7 cellular contexts compared by ENCODE assay signal in the genomic region with DNA sequence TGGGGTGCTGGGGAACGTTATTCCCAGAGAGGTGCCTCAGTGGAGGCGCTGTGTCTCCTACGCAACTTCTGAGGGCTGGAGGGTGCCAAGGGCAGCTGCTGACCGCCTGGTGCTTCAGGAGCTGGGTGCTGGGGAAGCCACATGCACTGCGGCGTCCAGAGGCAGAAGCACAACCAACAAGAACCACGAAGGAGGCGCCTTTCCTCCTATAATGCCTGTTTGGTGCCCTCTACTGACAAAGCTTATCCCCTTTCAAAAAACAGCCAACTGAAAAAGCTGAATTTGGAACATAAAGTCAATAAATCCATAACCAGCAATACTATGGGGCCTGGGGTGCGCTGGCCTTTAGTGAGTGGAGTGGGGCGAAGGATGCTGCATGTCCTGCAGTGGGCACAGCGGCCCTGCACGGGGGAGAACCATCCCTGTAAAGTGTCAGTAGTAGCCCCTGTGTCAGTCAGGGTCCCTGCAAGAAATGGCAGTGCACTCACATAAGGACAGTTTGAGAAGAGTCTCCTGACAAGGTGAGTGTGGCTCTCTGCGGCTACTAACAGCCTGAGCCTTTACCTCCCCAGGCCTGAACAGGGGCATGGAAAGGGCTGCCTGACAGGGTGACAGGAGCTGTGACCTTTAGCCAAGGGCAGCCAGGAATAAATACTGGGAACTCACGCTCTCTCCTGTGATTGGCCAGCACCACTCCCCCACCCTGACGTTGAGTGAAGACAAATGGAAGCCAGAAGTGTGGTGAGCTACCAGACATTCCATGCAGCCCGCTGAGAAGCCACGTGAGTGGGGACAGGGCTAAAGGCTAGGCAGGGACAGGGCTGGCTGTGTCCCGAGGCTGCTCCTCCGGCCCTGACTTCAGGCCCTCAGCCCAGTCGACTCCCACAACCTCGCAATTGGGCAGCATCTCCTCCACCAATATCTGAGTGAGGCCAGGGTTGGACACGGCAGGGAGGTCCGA. TPM values are rescaled to one million over a fixed set of nuclear protein-coding genes. Genes with fewer than 3 reads are reported as not detected.
DNase-seq lines count a peak whose midpoint lies in the region; ATAC-seq and TF ChIP-seq lines count a peak whose summit lies in the region.

No MANE protein-coding gene starts in this region.

- H3K9me3 ChIP-seq in endodermal cell (ENCODE audit: control insufficient read depth, low read length): no peaks in the 10 kb centered on the region

- no peaks in the 10 kb centered on the region for H3K27me3 ChIP-seq in endodermal cell (ENCODE audit: control insufficient read depth, insufficient read depth, low read length, poor library complexity, severe bottlenecking)

- no peak for ATAC-seq in HG02571 (IDR thresholded peaks at IDR 0.05; ENCODE audit: unreplicated experiment)

- peaks cover 4% of the 10 kb centered on the region for H3K4me1 ChIP-seq in endodermal cell (ENCODE audit: control insufficient read depth, insufficient read depth, low read length)

- H3K36me3 ChIP-seq in endodermal cell (ENCODE audit: control insufficient read depth, insufficient read depth, low read length): peaks cover 28% of the 10 kb centered on the region

- H3K9ac ChIP-seq in endodermal cell (ENCODE audit: extremely low read depth, low read length, poor library complexity, severe bottlenecking): no peak overlapping the region

- H3K9me3 Mint-ChIP-seq in endodermal cell (no peaks in the 10 kb centered on the region), osteocyte (ENCODE audit: unreplicated experiment) (no peaks in the 10 kb centered on the region)

- H3K4me3 Mint-ChIP-seq in endodermal cell (no peak overlapping the region), osteocyte (ENCODE audit: unreplicated experiment) (no peak overlapping the region)

- H3K27ac Mint-ChIP-seq in endodermal cell (no peak overlapping the region), osteocyte (ENCODE audit: unreplicated experiment) (no peak overlapping the region)

- WGBS in endodermal cell (ENCODE audit: insufficient coverage in 1 of 2, insufficient read length in 1 of 2), 2 experiments: 88 to 91% methylated on average over 16 to 23 of the region's 23 CpGs

- H3K27me3 Mint-ChIP-seq in endodermal cell (ENCODE audit: insufficient read depth): no peaks in the 10 kb centered on the region
- H3K27me3 Mint-ChIP-seq in osteocyte (ENCODE audit: unreplicated experiment): no peaks in the 10 kb centered on the region

- peak; percentile 50 for DNase-seq in GM03348 (ENCODE audit: low spot score)
- peak; percentile 53 for DNase-seq in NOMO-1 treated with dmso at 0.1 percent for 144 hours (lab: John Stamatoyannopoulos, UW; ENCODE audit: unreplicated experiment)
- DNase-seq in endodermal cell: peak; percentile 73
- no peak for DNase-seq in osteocyte (ENCODE audit: extremely low spot score, unreplicated experiment)
- DNase-seq in activated CD4-positive, alpha-beta T cell treated with anti-CD3 and anti-CD28 coated beads, Interleukin-2, amount 50 U/mL, for 1 hour: no peak
- DNase-seq in inferior parietal cortex (ENCODE audit: extremely low spot score): no peak

- H3K36me3 Mint-ChIP-seq in endodermal cell (ENCODE audit: low read depth) (peaks cover 27% of the 10 kb centered on the region), osteocyte (ENCODE audit: unreplicated experiment) (peaks cover 4% of the 10 kb centered on the region)

- H3K4me3 ChIP-seq in endodermal cell (ENCODE audit: low read length): no peak overlapping the region

- H3K4me1 Mint-ChIP-seq in endodermal cell (peaks cover 16% of the 10 kb centered on the region), osteocyte (ENCODE audit: unreplicated experiment) (peaks cover 9% of the 10 kb centered on the region)

- no peak overlapping the region for H3K27ac ChIP-seq in endodermal cell (ENCODE audit: low read depth, low read length)

- TF ChIP-seq CTCF in endodermal cell (conservative IDR thresholded peaks at IDR 0.05) (peak; percentile 70), osteocyte (IDR thresholded peaks at IDR 0.05) (peak; percentile 35)

RNA-seq across cellular contexts. Expression of a gene that starts 4.5 kb away (rescaled TPM):
- total RNA-seq in endodermal cell (1 to 10 TPM; 3.9 to 4.7 TPM), osteocyte (0.35 and 1.5 TPM in 2 replicates)
- polyA plus RNA-seq in endodermal cell (2013, experiment 1 of 2): 2.1 TPM
- polyA plus RNA-seq in endodermal cell (2013, experiment 2 of 2): 2.2 TPM

RNA-seq across cellular contexts. Expression of a gene that starts 8.0 kb away (rescaled TPM):
- total RNA-seq in endodermal cell (10 to 100 TPM; 52.9 to 71.5 TPM), osteocyte (33.3 and 33.8 TPM in 2 replicates)
- 82.8 TPM for polyA plus RNA-seq in endodermal cell (2013, experiment 1 of 2)
- polyA plus RNA-seq in endodermal cell (2013, experiment 2 of 2): 72.9 TPM

RNA-seq across cellular contexts. Expression of a gene that starts 11.2 kb away (rescaled TPM):
- total RNA-seq in endodermal cell (not detected), osteocyte (not detected in 2 replicates)
- not detected for polyA plus RNA-seq in endodermal cell (2013, experiment 1 of 2)
- polyA plus RNA-seq in endodermal cell (2013, experiment 2 of 2): not detected

RNA-seq across cellular contexts. Expression of a gene that starts 34.1 kb away (rescaled TPM):
- total RNA-seq in endodermal cell: 10 to 100 TPM; 18.0 to 21.6 TPM
- 44.2 TPM for polyA plus RNA-seq in endodermal cell (2013, experiment 1 of 2)
- 36.3 TPM for polyA plus RNA-seq in endodermal cell (2013, experiment 2 of 2)
- 12.5 and 19.8 TPM in 2 replicates for total RNA-seq in osteocyte

RNA-seq across cellular contexts. Expression of a gene that starts 34.5 kb away (rescaled TPM):
- total RNA-seq in endodermal cell: 10 to 100 TPM; 15.7 to 23.6 TPM
- 21.9 TPM for polyA plus RNA-seq in endodermal cell (2013, experiment 1 of 2)
- polyA plus RNA-seq in endodermal cell (2013, experiment 2 of 2): 19.8 TPM
- total RNA-seq in osteocyte: 10.6 and 11.6 TPM in 2 replicates

Comparison
In these comparisons a context has a peak if more than half of its experiments do, and no peak if none do; other contexts are left out.
1. DNase-seq: peak in GM03348 (single experiment), NOMO-1 treated with dmso at 0.1 percent for 144 hours (single experiment) and endodermal cell (single experiment); none in osteocyte (single experiment), activated CD4-positive, alpha-beta T cell treated with anti-CD3 and anti-CD28 coated beads, Interleukin-2, amount 50 U/mL, for 1 hour (single experiment) and inferior parietal cortex (single experiment).